In the genomic region with DNA sequence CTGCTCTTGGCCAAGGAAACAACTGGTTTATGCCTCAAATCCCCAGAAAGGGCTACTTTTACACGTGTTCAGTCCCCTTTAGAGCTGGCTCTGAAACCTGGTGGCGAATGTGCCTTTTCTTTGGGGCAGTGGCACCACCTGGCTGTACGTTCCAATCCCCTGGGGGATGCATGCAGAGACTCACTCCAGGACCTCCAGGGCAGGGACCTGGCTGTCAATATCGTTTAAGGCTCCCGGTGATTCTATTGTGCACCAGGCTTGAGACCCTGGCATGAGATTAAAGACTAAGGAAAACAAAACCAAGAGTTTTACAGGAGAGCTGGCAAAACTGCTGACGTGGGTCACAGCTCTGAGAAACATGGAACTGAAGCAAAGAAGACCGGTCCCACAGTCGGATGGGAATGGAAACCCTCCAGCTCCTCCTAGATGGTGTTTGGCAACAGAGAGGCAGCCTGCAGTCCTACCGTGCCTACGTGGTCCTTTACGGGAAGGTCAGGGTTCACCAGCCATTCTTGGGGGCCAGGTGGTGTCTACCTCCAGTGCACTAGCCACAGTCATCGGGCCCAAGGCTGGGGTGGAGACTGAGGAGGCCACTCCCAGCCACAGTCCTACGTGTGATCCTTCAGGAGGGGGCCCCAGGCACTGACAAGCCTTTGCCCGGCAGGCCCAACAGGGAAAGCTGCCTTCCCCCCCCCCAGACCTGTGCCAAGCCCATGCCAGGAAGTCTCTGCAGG, we compare ENCODE assay signal across 26 cellular contexts.
A peak's percentile ranks its signal among the peaks of the same experiment; 100 is the strongest.
DNase-seq lines count a peak whose midpoint lies in the region; ATAC-seq, FAIRE-seq and TF ChIP-seq lines count a peak whose summit lies in the region.
"Had no signal": no experiment of that assay in that cellular context is flagged by ENCODE, and none has a peak within 500 bp of the region (broad histone marks: within the 10 kb centered on the region; RNA-seq: fewer than 3 reads in every experiment).

No MANE protein-coding gene starts in this region.

- H2BK15ac ChIP-seq in mesendoderm (replicated peaks; ENCODE audit: low read depth): no peak overlapping the region

- no peak overlapping the region for H2BK120ac ChIP-seq in mesendoderm (ENCODE audit: low read depth, low read length)

- no peak overlapping the region for H4K8ac ChIP-seq in mesendoderm (ENCODE audit: low read depth, low read length)

- peak overlapping the region; percentile 56 for H2AFZ ChIP-seq in GM23338

- H3K4me3 ChIP-seq in A549: no peak overlapping the region
- no peak overlapping the region for H3K4me3 ChIP-seq in GM23338
- no peak overlapping the region for H3K4me3 ChIP-seq in RWPE2 (ENCODE audit: severe bottlenecking)
- H3K4me3 ChIP-seq in mesendoderm (ENCODE audit: low read length): no peak overlapping the region
- H3K4me3 ChIP-seq: dorsolateral prefrontal cortex, left ventricle myocardium inferior, psoas muscle, SJCRH30, tibial artery had no signal

- no peak overlapping the region for H3K4me3 Mint-ChIP-seq in GM23338
- H3K4me3 Mint-ChIP-seq: activated B cell treated with CpG ODN at 0.5 μM for 24 hours; activated naive CD8-positive, alpha-beta T cell treated with anti-CD3 and anti-CD28 coated beads, Interleukin-2, amount 10 ng/mL, durations not matched to agents 7 days and 5 days; central memory CD8-positive, alpha-beta T cell; immature natural killer cell; stimulated activated naive CD8-positive, alpha-beta T cell treated with anti-CD3 and anti-CD28 coated beads, Interleukin-15, amount 100 ng/mL, for 72 hours had no signal

- H3K23ac ChIP-seq in mesendoderm (ENCODE audit: low read length): no peak overlapping the region

- H3K36me3 Mint-ChIP-seq in GM23338 (ENCODE audit: low read depth): no peaks in the 10 kb centered on the region
- H3K36me3 Mint-ChIP-seq: immature natural killer cell had no signal

- no peaks in the 10 kb centered on the region for H3K9me3 ChIP-seq in A549
- no peaks in the 10 kb centered on the region for H3K9me3 ChIP-seq in RWPE2 (ENCODE audit: severe bottlenecking)
- H3K9me3 ChIP-seq: psoas muscle, SJCRH30, tibial artery had no signal

- no peak overlapping the region for H2AK5ac ChIP-seq in mesendoderm (ENCODE audit: low read length)

- no peak overlapping the region for H4K5ac ChIP-seq in mesendoderm (ENCODE audit: low read length)

- H3K18ac ChIP-seq in mesendoderm (ENCODE audit: low read length): no peak overlapping the region

- TF ChIP-seq POLR2A in A549 (IDR thresholded peaks at IDR 0.05; ENCODE audit: low read length): no peak

- no peak overlapping the region for H3K9ac ChIP-seq in mesendoderm (ENCODE audit: low read length)

- peaks cover 29% of the 10 kb centered on the region for H3K4me1 Mint-ChIP-seq in GM23338
- H3K4me1 Mint-ChIP-seq: central memory CD8-positive, alpha-beta T cell; immature natural killer cell had no signal

- no peak for FAIRE-seq in A549 (lab: Jason Lieb, UNC)
- FAIRE-seq: endothelial cell of umbilical vein, GM18507 had no signal

- H3K27me3 Mint-ChIP-seq in GM23338 (ENCODE audit: insufficient read depth, low read depth, poor library complexity): peaks cover 2% of the 10 kb centered on the region
- H3K27me3 Mint-ChIP-seq: activated B cell treated with CpG ODN at 0.5 μM for 24 hours; activated naive CD8-positive, alpha-beta T cell treated with anti-CD3 and anti-CD28 coated beads, Interleukin-2, amount 10 ng/mL, durations not matched to agents 7 days and 5 days had no signal

- H3K27ac ChIP-seq in A549 (peak overlapping the region; percentile 59 to 88), GM23338 (ENCODE audit: low read depth) (no peak overlapping the region), RWPE2 (ENCODE audit: poor library complexity, severe bottlenecking) (peak overlapping the region; percentile 14), mesendoderm (ENCODE audit: low read depth, low read length) (no peak overlapping the region)
- H3K27ac ChIP-seq: dorsolateral prefrontal cortex, left ventricle myocardium inferior, psoas muscle, SJCRH30, tibial artery had no signal

- no peaks in the 10 kb centered on the region for H4K20me1 ChIP-seq in GM23338 (replicated peaks; ENCODE audit: insufficient read depth)

- no peaks in the 10 kb centered on the region for H3F3A ChIP-seq in GM23338 (replicated peaks; ENCODE audit: low read depth)

- no peaks in the 10 kb centered on the region for H3K9me2 ChIP-seq in GM23338 (ENCODE audit: insufficient read depth)

- no peaks in the 10 kb centered on the region for H3K79me2 ChIP-seq in GM23338 (replicated peaks; ENCODE audit: insufficient read depth)
- no peaks in the 10 kb centered on the region for H3K79me2 ChIP-seq in mesendoderm (ENCODE audit: control insufficient read depth, insufficient read depth, low read length)

- DNase-seq in A549 (ENCODE audit: low read depth in 1 of 2, low spot score in 1 of 2) (no peak), GM23338 (ENCODE audit: low spot score) (no peak), RWPE2 (ENCODE audit: low spot score) (no peak), mesendoderm (no peak), KG1 (lab: John Stamatoyannopoulos, UW) (no peak), NCI-H2227 treated with DMSO at 0.1 percent for 48 hours (lab: John Stamatoyannopoulos, UW) (no peak), HUDEP-2 (lab: John Stamatoyannopoulos, UW; ENCODE audit: unreplicated experiment in 76 of 76) (no peak)
- DNase-seq: activated B cell treated with CpG ODN at 0.5 μM for 24 hours; activated naive CD8-positive, alpha-beta T cell treated with anti-CD3 and anti-CD28 coated beads, Interleukin-2, amount 10 ng/mL, durations not matched to agents 7 days and 5 days; C1 segment of cervical spinal cord; dorsolateral prefrontal cortex; hippocampal formation; immature natural killer cell; left ventricle myocardium inferior; NCI-H510A treated with DMSO at 0.1 percent for 48 hours; NK-92 treated with Interleukin-12 subunit alpha and Interleukin-12 subunit beta, amount 100 ng/mL, for 24 hours; psoas muscle; SJCRH30; stimulated activated CD8-positive, alpha-beta memory T cell treated with anti-CD3 and anti-CD28 coated beads, Interleukin-4, amount 100 ng/mL, for 48 hours; stimulated activated naive CD8-positive, alpha-beta T cell treated with anti-CD3 and anti-CD28 coated beads, Interleukin-15, amount 100 ng/mL, for 72 hours had no signal

- no peak overlapping the region for H2BK5ac ChIP-seq in mesendoderm (ENCODE audit: low read length)

- peak in 1 of 2 experiments; percentile 71; a peak in 3 of 6 replicates for ATAC-seq in A549
- no peak for ATAC-seq in GM23338
- no peak for ATAC-seq in RWPE2 (ENCODE audit: low read depth)
- ATAC-seq: Panc1; psoas muscle; stimulated activated naive CD8-positive, alpha-beta T cell treated with anti-CD3 and anti-CD28 coated beads, Interleukin-15, amount 100 ng/mL, for 72 hours had no signal

- H3K4me2 ChIP-seq in A549 (peak overlapping the region; percentile 52), GM23338 (no peak overlapping the region), mesendoderm (ENCODE audit: low read length) (no peak overlapping the region)

- TF ChIP-seq CTCF in A549 (IDR thresholded peaks at IDR 0.05) (no peak), GM23338 (conservative IDR thresholded peaks at IDR 0.05; ENCODE audit: low read depth in 2 of 2) (no peak), RWPE2 (IDR thresholded peaks at IDR 0.05; ENCODE audit: poor library complexity, severe bottlenecking) (no peak)

- H3K27me3 ChIP-seq in GM23338 (ENCODE audit: insufficient read depth) (no peaks in the 10 kb centered on the region), RWPE2 (ENCODE audit: insufficient read depth, poor library complexity, severe bottlenecking) (no peaks in the 10 kb centered on the region), mesendoderm (ENCODE audit: insufficient read depth, low read length, poor library complexity) (no peaks in the 10 kb centered on the region)
- H3K27me3 ChIP-seq: dorsolateral prefrontal cortex, SJCRH30, tibial artery had no signal

- H3K79me1 ChIP-seq in mesendoderm (ENCODE audit: low read length): no peaks in the 10 kb centered on the region

- no peaks in the 10 kb centered on the region for H3K9me3 Mint-ChIP-seq in GM23338
- H3K9me3 Mint-ChIP-seq: activated B cell treated with CpG ODN at 0.5 μM for 24 hours; activated naive CD8-positive, alpha-beta T cell treated with anti-CD3 and anti-CD28 coated beads, Interleukin-2, amount 10 ng/mL, durations not matched to agents 7 days and 5 days; activated T-helper 2 cell treated with anti-CD3 and anti-CD28 coated beads, Interferon-gamma antibody, Interleukin-2, Interleukin-4, amounts not matched to agents 10 μg/mL and 5 μg/mL and 100 μg/mL, durations not matched to agents 14 hours and 24 hours and 36 hours; central memory CD8-positive, alpha-beta T cell; stimulated activated naive CD8-positive, alpha-beta T cell treated with anti-CD3 and anti-CD28 coated beads, Interleukin-15, amount 100 ng/mL, for 72 hours had no signal

- WGBS in A549 (ENCODE audit: missing lambda C conversion rate): 76% methylated on average over 12 of the region's 14 CpGs
- WGBS in mesendoderm (ENCODE audit: extremely low coverage, insufficient coverage, low lambda C conversion rate): no CpG with 5 or more reads among the region's 14 CpGs

- no peak for TF ChIP-seq EP300 in A549 (IDR thresholded peaks at IDR 0.05)

- H3K56ac ChIP-seq in mesendoderm (ENCODE audit: low read length): peak overlapping the region; percentile 11

- CTCF ChIA-PET in A549 (lab: Yijun Ruan, JAX): interaction anchor here (0.8 to 1.6 kb wide), 3 partner anchors 9 to 19 kb away, joined by 3 to 4 read pairs (median 3); no protein-coding TSS in a partner anchor

- POLR2A ChIA-PET in A549 (lab: Yijun Ruan, JAX): interaction anchor here (0.6 kb wide), 1 partner anchor 260 kb away, joined by 5 read pairs; no protein-coding TSS in a partner anchor

- H3K36me3 ChIP-seq in GM23338 (ENCODE audit: insufficient read depth) (no peaks in the 10 kb centered on the region), RWPE2 (ENCODE audit: low read depth) (no peaks in the 10 kb centered on the region), mesendoderm (ENCODE audit: control insufficient read depth, insufficient read depth, low read length) (no peaks in the 10 kb centered on the region)
- H3K36me3 ChIP-seq: left ventricle myocardium inferior, SJCRH30, tibial artery had no signal

- H3K4me1 ChIP-seq in A549: peaks cover 15% of the 10 kb centered on the region
- H3K4me1 ChIP-seq in GM23338 (ENCODE audit: insufficient read depth): peaks cover 15% of the 10 kb centered on the region; the same call in 1 of the 2 replicates
- peaks cover 12% of the 10 kb centered on the region for H3K4me1 ChIP-seq in RWPE2 (ENCODE audit: insufficient read depth, poor library complexity, severe bottlenecking)
- no peaks in the 10 kb centered on the region for H3K4me1 ChIP-seq in mesendoderm (ENCODE audit: control insufficient read depth, low read depth, low read length)
- H3K4me1 ChIP-seq: left ventricle myocardium inferior, psoas muscle, tibial artery had no signal

- H3K4ac ChIP-seq in mesendoderm (ENCODE audit: low read depth, low read length): no peak overlapping the region

- TF ChIP-seq RAD21 in A549 (conservative IDR thresholded peaks at IDR 0.05 in 1 of 2, IDR thresholded peaks at IDR 0.05 in 1 of 2): no peak

- no peak overlapping the region for H3K27ac Mint-ChIP-seq in GM23338
- H3K27ac Mint-ChIP-seq: activated B cell treated with CpG ODN at 0.5 μM for 24 hours; activated naive CD8-positive, alpha-beta T cell treated with anti-CD3 and anti-CD28 coated beads, Interleukin-2, amount 10 ng/mL, durations not matched to agents 7 days and 5 days; activated T-helper 2 cell treated with anti-CD3 and anti-CD28 coated beads, Interferon-gamma antibody, Interleukin-2, Interleukin-4, amounts not matched to agents 10 μg/mL and 5 μg/mL and 100 μg/mL, durations not matched to agents 14 hours and 24 hours and 36 hours; immature natural killer cell had no signal

Comparison
In these comparisons a context has a peak if more than half of its experiments do, and no peak if none do; other contexts are left out.
1. H3K27ac ChIP-seq: peak in A549 (2 of 2) and RWPE2 (single experiment); none in GM23338 (single experiment) and mesendoderm (single experiment).